ENCODE assay signal across 15 cellular contexts in the genomic region with DNA sequence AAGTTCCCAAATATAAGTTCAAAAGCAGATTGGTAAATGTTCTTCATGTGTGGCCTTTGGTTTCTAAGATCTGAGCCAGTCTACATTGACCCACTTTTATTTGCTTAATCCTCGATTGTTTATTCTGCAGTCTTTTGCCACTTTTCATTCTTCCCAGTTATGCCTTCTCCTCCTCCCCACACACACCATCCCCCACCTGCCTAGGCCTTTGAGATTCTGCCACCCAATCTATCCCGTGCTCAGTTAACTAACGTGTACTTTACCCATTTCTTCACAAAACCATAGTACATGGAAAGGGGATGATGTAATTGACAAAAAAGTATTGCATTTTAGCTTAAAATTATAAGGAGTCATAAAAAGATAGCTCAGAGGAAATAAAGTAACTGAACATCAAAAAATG. TPM values are rescaled to one million over a fixed set of nuclear protein-coding genes. Genes with fewer than 3 reads are reported as not detected.
"Had no signal": no experiment of that assay in that cellular context is flagged by ENCODE, and none has a peak within 500 bp of the region (broad histone marks: within the 10 kb centered on the region; RNA-seq: fewer than 3 reads in every experiment).

No MANE protein-coding gene starts in this region.

- H3K4me3 ChIP-seq: mucosa of descending colon, prostate gland, sigmoid colon had no signal

- H3K9me3 ChIP-seq: gastroesophageal sphincter, mucosa of descending colon, prostate gland, sigmoid colon, uterus had no signal

- H3K27ac ChIP-seq: epithelial cell of prostate, gastroesophageal sphincter, prostate gland, sigmoid colon, uterus had no signal

- DNase-seq: activated CD4-positive, alpha-beta T cell treated with anti-CD3 and anti-CD28 coated beads, Interleukin-2, amount 10 ng/mL, durations not matched to agents 7 days and 5 days; activated CD8-positive, alpha-beta memory T cell treated with anti-CD3 and anti-CD28 coated beads, Interleukin-2, amount 50 U/mL, for 48 hours; activated gamma-delta T cell treated with Interleukin-2 at 50 U/mL for 16 hours; activated T-cell treated with anti-CD3 and anti-CD28 coated beads, Interleukin-2, amount 50 U/mL, for 72 hours; amygdala; left colon; mucosa of descending colon; naive thymus-derived CD8-positive, alpha-beta T cell; sigmoid colon; stimulated activated CD4-positive, alpha-beta T cell treated with anti-CD3 and anti-CD28 coated beads, Interleukin-12 subunit alpha, Interleukin-12 subunit beta, amount 100 ng/mL, for 4 hours; stimulated activated CD4-positive, alpha-beta T cell treated with anti-CD3 and anti-CD28 coated beads, Interleukin-2, amount 100 ng/mL, for 24 hours; uterus had no signal

- H3K4me1 ChIP-seq: prostate gland, uterus had no signal

- ATAC-seq: activated T-cell treated with anti-CD3 and anti-CD28 coated beads, Interleukin-2, amount 50 U/mL, for 72 hours; gastroesophageal sphincter; left colon; mucosa of descending colon; naive thymus-derived CD8-positive, alpha-beta T cell had no signal

- H3K27me3 ChIP-seq: gastroesophageal sphincter, sigmoid colon, uterus had no signal

- H3K36me3 ChIP-seq: gastroesophageal sphincter, prostate gland, sigmoid colon, uterus had no signal

RNA-seq across cellular contexts. Expression of gene KCNT2, which starts 47.3 kb away (rescaled TPM):
- total RNA-seq: activated CD4-positive, alpha-beta T cell treated with anti-CD3 and anti-CD28 coated beads, Interleukin-2, amount 10 ng/mL, durations not matched to agents 7 days and 5 days; activated T-cell treated with anti-CD3 and anti-CD28 coated beads, Interleukin-2, amount 50 U/mL, for 72 hours; naive thymus-derived CD8-positive, alpha-beta T cell had no signal
- polyA plus RNA-seq: naive thymus-derived CD8-positive, alpha-beta T cell had no signal
